8 cellular contexts compared by ENCODE assay signal in the genomic region with DNA sequence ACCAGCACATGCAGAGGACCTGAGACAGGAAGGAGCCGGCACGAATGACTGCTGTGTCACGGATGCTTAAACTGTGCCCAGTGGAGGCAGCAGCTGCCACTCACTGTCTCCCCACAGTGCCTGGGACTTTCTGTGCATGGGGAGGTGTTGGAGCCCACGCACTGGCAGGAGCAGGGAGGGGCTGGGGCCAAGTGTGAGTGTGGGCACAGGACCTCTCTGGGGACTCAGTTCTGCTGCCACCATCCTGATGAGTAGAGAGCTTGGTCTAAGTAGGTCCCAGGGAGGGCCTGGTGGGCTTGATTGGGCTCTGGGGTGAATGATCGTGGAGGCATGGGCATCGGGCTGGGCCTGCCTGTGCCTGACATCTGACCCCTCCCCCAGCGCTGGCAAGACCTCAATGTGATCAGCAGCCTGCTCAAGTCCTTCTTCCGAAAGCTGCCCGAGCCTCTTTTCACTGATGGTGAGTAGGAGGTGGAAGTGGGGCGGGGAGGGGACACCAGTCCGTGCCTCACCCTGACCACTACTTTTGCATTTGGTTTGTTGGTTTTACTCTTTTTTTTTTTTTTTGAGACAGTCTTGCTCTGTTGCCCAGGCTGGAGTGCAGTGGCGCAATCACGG. TPM values are rescaled to one million over a fixed set of nuclear protein-coding genes. Genes with fewer than 3 reads are reported as not detected.
DNase-seq lines count a peak whose midpoint lies in the region; ATAC-seq, FAIRE-seq and TF ChIP-seq lines count a peak whose summit lies in the region.
"Not testable (repeated sequence)": the region's sequence is repeated elsewhere in the genome, so short reads cannot be mapped to it uniquely, and the experiment has no call there.

No MANE protein-coding gene starts in this region.

- DNase-seq in GM10266 (ENCODE audit: extremely low spot score), result peak; percentile 31
- peak; percentile 15 for DNase-seq in activated T-cell treated with anti-CD3 and anti-CD28 coated beads, Interleukin-2, amount 50 U/mL, for 4 hours
- not testable (repeated sequence) for DNase-seq in H1 (ENCODE audit: low read depth in 1 of 2, low spot score in 2 of 2)
- peak; percentile 84 for DNase-seq in natural killer cell treated with Interleukin-12 subunit alpha and Interleukin-12 subunit beta and Interleukin-15 and Interleukin-18, amount 100 ng/mL, for 72 hours (ENCODE audit: low spot score)
- DNase-seq in stimulated activated naive CD4-positive, alpha-beta T cell treated with Interleukin-2 at 50 U/mL for 16 hours (lab: John Stamatoyannopoulos, UW), result peak; percentile 59

- not testable (repeated sequence) for H3K79me1 ChIP-seq in H1 (ENCODE audit: low read depth, low read length)

- H4K8ac ChIP-seq in H1 (ENCODE audit: extremely low read depth, insufficient read depth, low read length), result 0 out of 2 replicates have a peak overlapping the region, but pooled peaks have one; percentile 51

- not testable (repeated sequence) for H2BK120ac ChIP-seq in H1 (replicated peaks; ENCODE audit: low read depth, low read length)

- not testable (repeated sequence) for TF ChIP-seq EP300 in H1 (IDR thresholded peaks at IDR 0.05; ENCODE audit: borderline replicate concordance in 1 of 2, low read depth in 2 of 2, low read length in 2 of 2)

- H2BK20ac ChIP-seq in H1 (ENCODE audit: low read length), result not testable (repeated sequence)

- not testable (repeated sequence) for H3K27me3 Mint-ChIP-seq in activated T-cell treated with anti-CD3 and anti-CD28 coated beads, Interleukin-2, amount 50 U/mL, for 4 hours (ENCODE audit: low read depth); natural killer cell treated with Interleukin-12 subunit alpha and Interleukin-12 subunit beta and Interleukin-15 and Interleukin-18, amount 100 ng/mL, for 72 hours

- not testable (repeated sequence) for H3K9me3 ChIP-seq in OCI-LY3 (ENCODE audit: insufficient read depth, low read length); H1 (ENCODE audit: insufficient read depth in 2 of 2, low read depth in 1 of 2, low read length in 1 of 2)

- H3K4me1 ChIP-seq in OCI-LY3 (ENCODE audit: low read length), result peaks cover 12% of the 10 kb centered on the region
- H3K4me1 ChIP-seq in H1 (replicated peaks in 1 of 4; ENCODE audit: control insufficient read depth in 3 of 4, insufficient read depth in 4 of 4, low read length in 3 of 4), result not testable (repeated sequence)

- FAIRE-seq in H1 (lab: Jason Lieb, UNC), result not testable (repeated sequence)

- not testable (repeated sequence) for H3K27me3 ChIP-seq in OCI-LY3 (ENCODE audit: low read depth, low read length); H1 (replicated peaks in 1 of 4; ENCODE audit: control insufficient read depth in 3 of 4, extremely low read depth in 1 of 4, insufficient read depth in 3 of 4, low read length in 3 of 4)

- H3K4me2 ChIP-seq in OCI-LY3 (ENCODE audit: low read length), result peak overlapping the region; percentile 86
- not testable (repeated sequence) for H3K4me2 ChIP-seq in H1 (ENCODE audit: insufficient read depth in 1 of 2, low read depth in 2 of 2, low read length in 2 of 2)

- H2BK12ac ChIP-seq in H1 (ENCODE audit: low read depth, low read length), result not testable (repeated sequence)

- not testable (repeated sequence) for H3K4me3 Mint-ChIP-seq in activated T-cell treated with anti-CD3 and anti-CD28 coated beads, Interleukin-2, amount 50 U/mL, for 4 hours
- H3K4me3 Mint-ChIP-seq in natural killer cell treated with Interleukin-12 subunit alpha and Interleukin-12 subunit beta and Interleukin-15 and Interleukin-18, amount 100 ng/mL, for 72 hours, result peak overlapping the region; percentile 68

- not testable (repeated sequence) for H3K4ac ChIP-seq in H1 (replicated peaks; ENCODE audit: insufficient read length, low read depth, low read length)

- not testable (repeated sequence) for H3K4me1 Mint-ChIP-seq in activated T-cell treated with anti-CD3 and anti-CD28 coated beads, Interleukin-2, amount 50 U/mL, for 4 hours (ENCODE audit: low read depth)
- peaks cover 13 to 19% of the 10 kb centered on the region in 2 donors for H3K4me1 Mint-ChIP-seq in natural killer cell treated with Interleukin-12 subunit alpha and Interleukin-12 subunit beta and Interleukin-15 and Interleukin-18, amount 100 ng/mL, for 72 hours (ENCODE audit: low read depth in 2 of 2)

- not testable (repeated sequence) for H3K36me3 Mint-ChIP-seq in activated T-cell treated with anti-CD3 and anti-CD28 coated beads, Interleukin-2, amount 50 U/mL, for 4 hours (ENCODE audit: insufficient read depth); natural killer cell treated with Interleukin-12 subunit alpha and Interleukin-12 subunit beta and Interleukin-15 and Interleukin-18, amount 100 ng/mL, for 72 hours

- not testable (repeated sequence) for H3K14ac ChIP-seq in H1 (ENCODE audit: insufficient read length)

- not testable (repeated sequence) for H4K20me1 ChIP-seq in OCI-LY3 (ENCODE audit: insufficient read depth, low read length); H1 (replicated peaks in 1 of 2; ENCODE audit: control insufficient read depth in 1 of 2, insufficient read depth in 2 of 2, low read length in 2 of 2)

- not testable (repeated sequence) for H4K91ac ChIP-seq in H1 (replicated peaks; ENCODE audit: insufficient read length, low read length)

- H2BK15ac ChIP-seq in H1 (ENCODE audit: low read length), result not testable (repeated sequence)

- H3K27ac ChIP-seq in OCI-LY3 (ENCODE audit: low read length), result peak overlapping the region; percentile 61
- not testable (repeated sequence) for H3K27ac ChIP-seq in H1 (ENCODE audit: low read depth, low read length)

- WGBS in H1 (ENCODE audit: extremely low coverage in 1 of 2, insufficient coverage in 1 of 2, insufficient read length in 1 of 2, insufficient replicate concordance in 2 of 2, low coverage in 1 of 2, low lambda C conversion rate in 2 of 2, missing lambda C conversion rate in 1 of 2), 2 experiments, result 94% methylated on average over 10 of the region's 13 CpGs; no CpG with 5 or more reads in 1 of the 2 experiments

- not testable (repeated sequence) for H2AK5ac ChIP-seq in H1 (ENCODE audit: low read depth, low read length)

- H4K5ac ChIP-seq in H1 (ENCODE audit: insufficient read length, low read depth, low read length), result not testable (repeated sequence)

- not testable (repeated sequence) for H3K56ac ChIP-seq in H1 (replicated peaks; ENCODE audit: insufficient read length, low read depth, low read length)

- TF ChIP-seq POLR2A in GM19099 (IDR thresholded peaks at IDR 0.05; ENCODE audit: extremely low read depth, insufficient read length, low read depth), result peak; percentile 83
- TF ChIP-seq POLR2A in H1 (IDR thresholded peaks at IDR 0.05; ENCODE audit: control extremely low read depth in 1 of 2, low read depth in 2 of 2, low read length in 2 of 2), result not testable (repeated sequence)

- POLR2A ChIA-PET in H1 (lab: Charles Lee; ENCODE audit: partially characterized antibody), result interaction anchor here (1.7 kb wide), 1 partner anchor 34 kb away, joined by 5 read pairs; no protein-coding TSS in a partner anchor

- not testable (repeated sequence) for H3K79me2 ChIP-seq in OCI-LY3 (ENCODE audit: low read length); H1 (ENCODE audit: control insufficient read depth in 1 of 2, insufficient read depth in 2 of 2, low read length in 2 of 2)

- not testable (repeated sequence) for TF ChIP-seq RAD21 in H1 (IDR thresholded peaks at IDR 0.05 in 1 of 2, conservative IDR thresholded peaks at IDR 0.05 in 1 of 2; ENCODE audit: low read depth in 2 of 2, low read length in 2 of 2)

- peak overlapping the region; percentile 94; the same call in 1 of the 2 replicates for H2AFZ ChIP-seq in OCI-LY3 (ENCODE audit: low read depth, low read length)
- H2AFZ ChIP-seq in H1 (ENCODE audit: low read length), result not testable (repeated sequence)

- peak overlapping the region; percentile 66 for H3K4me3 ChIP-seq in OCI-LY3 (ENCODE audit: low read length)
- H3K4me3 ChIP-seq in H1 (ENCODE audit: extremely low read depth in 1 of 4, insufficient read depth in 2 of 4, low read depth in 3 of 4, low read length in 4 of 4), result not testable (repeated sequence)

- CTCF ChIA-PET in H1 (lab: Charles Lee; ENCODE audit: partially characterized antibody), result interaction anchor here (0.7 to 4.2 kb wide), 14 partner anchors 23 to 178 kb away, joined by 3 to 28 read pairs (median 4); no protein-coding TSS in a partner anchor

- peak overlapping the region; percentile 57; the same call in 1 of the 2 replicates for H3K9ac ChIP-seq in OCI-LY3 (ENCODE audit: low read length)
- H3K9ac ChIP-seq in H1 (replicated peaks in 1 of 4; ENCODE audit: extremely low read depth in 1 of 4, low read depth in 3 of 4, low read length in 3 of 4), result not testable (repeated sequence)

- not testable (repeated sequence) for H3K9me3 Mint-ChIP-seq in activated T-cell treated with anti-CD3 and anti-CD28 coated beads, Interleukin-2, amount 50 U/mL, for 4 hours; natural killer cell treated with Interleukin-12 subunit alpha and Interleukin-12 subunit beta and Interleukin-15 and Interleukin-18, amount 100 ng/mL, for 72 hours

- not testable (repeated sequence) for H3K23ac ChIP-seq in H1 (ENCODE audit: insufficient read length)

- H3K36me3 ChIP-seq in OCI-LY3 (replicated peaks; ENCODE audit: low read depth, low read length), result not testable (repeated sequence)
- H3K36me3 ChIP-seq in H1 (ENCODE audit: control insufficient read depth in 2 of 4, insufficient read depth in 4 of 4, low read length in 3 of 4), result peaks cover 0 to 28% (median 12%) of the 10 kb centered on the region in 4 experiments; a peak in 4 of 8 replicates

- not testable (repeated sequence) for H2BK5ac ChIP-seq in H1 (ENCODE audit: low read depth, low read length)

- H3K27ac Mint-ChIP-seq in natural killer cell treated with Interleukin-12 subunit alpha and Interleukin-12 subunit beta and Interleukin-15 and Interleukin-18, amount 100 ng/mL, for 72 hours, result peak overlapping the region; percentile 23 to 59

- TF ChIP-seq CTCF in GM10266 (IDR thresholded peaks at IDR 0.05; ENCODE audit: control insufficient read depth, insufficient read depth, low read depth, missing control alignments); OCI-LY3 (IDR thresholded peaks at IDR 0.05; ENCODE audit: low read depth, low read length); H1 (IDR thresholded peaks at IDR 0.05; ENCODE audit: control extremely low read depth in 1 of 3, insufficient read depth in 1 of 3, low read depth in 1 of 3, low read length in 3 of 3): not testable (repeated sequence)

- H3K23me2 ChIP-seq in H1 (ENCODE audit: low read depth, low read length), result not testable (repeated sequence)

- H3K18ac ChIP-seq in H1 (ENCODE audit: extremely low read depth, low read length), result not testable (repeated sequence)

- peak; percentile 81 for ATAC-seq in HG02759 (IDR thresholded peaks at IDR 0.05; ENCODE audit: unreplicated experiment)
- ATAC-seq in activated T-cell treated with anti-CD3 and anti-CD28 coated beads, Interleukin-2, amount 50 U/mL, for 4 hours, result peak in 1 of 2 donors; percentile 43
- peak; percentile 94 to 98 for ATAC-seq in natural killer cell treated with Interleukin-12 subunit alpha and Interleukin-12 subunit beta and Interleukin-15 and Interleukin-18, amount 100 ng/mL, for 72 hours

RNA-seq across cellular contexts. Expression of a gene that starts 57.5 kb away (rescaled TPM):
- under 1 TPM; 0.29 to 0.57 (median 0.48) TPM for total RNA-seq in activated T-cell treated with anti-CD3 and anti-CD28 coated beads, Interleukin-2, amount 50 U/mL, for 4 hours
- total RNA-seq in H1 (2021; fragmentation: NEBNext Ultra II Directional; extraction: Animal tissue kit (Norgen Biotek cat#: 25700)), result 107 and 108 TPM in 2 replicates
- polyA plus RNA-seq in H1 (2011; rRNA removed), result 16.3 and 28.6 TPM in 2 replicates
- polyA plus RNA-seq in H1 (2011; cell fraction: cytosol; rRNA removed), result 21.0 TPM
- polyA plus RNA-seq in H1 (2011; cell fraction: nucleus; rRNA removed), result 52.6 TPM
- 39.3 to 66.4 TPM (median 42.6 TPM) in 4 replicates for polyA plus RNA-seq in H1 (2012, experiment 1 of 2)
- 39.0 TPM for polyA plus RNA-seq in H1 (2012, experiment 2 of 2)
- polyA plus RNA-seq in H1 (2013, experiment 1 of 2), result 43.2 TPM
- 43.6 TPM for polyA plus RNA-seq in H1 (2013, experiment 2 of 2)
- 23.8 and 36.4 TPM in 2 replicates for polyA minus RNA-seq in H1 (2011; rRNA and poly(A)+ RNA removed)
- 25.8 TPM for polyA minus RNA-seq in H1 (2011; cell fraction: cytosol; rRNA and poly(A)+ RNA removed)
- polyA minus RNA-seq in H1 (2011; cell fraction: nucleus; rRNA and poly(A)+ RNA removed), result 69.0 TPM
- total RNA-seq in natural killer cell treated with Interleukin-12 subunit alpha and Interleukin-12 subunit beta and Interleukin-15 and Interleukin-18, amount 100 ng/mL, for 72 hours, result 1 to 10 TPM in 1 of 2 donors, under 1 TPM in 1; 0.55 to 2.9 TPM

Comparison
In these comparisons a context has a peak if more than half of its experiments do, and no peak if none do; other contexts are left out.
1. RNA of a gene that starts 57.5 kb away (total RNA-seq): 107 to 108 TPM in H1; 0.55 to 2.9 TPM in natural killer cell treated with Interleukin-12 subunit alpha and Interleukin-12 subunit beta and Interleukin-15 and Interleukin-18, amount 100 ng/mL, for 72 hours and 0.29 to 0.57 TPM in activated T-cell treated with anti-CD3 and anti-CD28 coated beads, Interleukin-2, amount 50 U/mL, for 4 hours; every median in the first group is over 10 times any median in the second.